10 cellular contexts compared by ENCODE assay signal in genomic region chr11:10693509-10694071, GRCh38. TPM values are rescaled to one million over a fixed set of nuclear protein-coding genes. Genes with fewer than 3 reads are reported as not detected.
DNase-seq lines count a peak whose midpoint lies in the region; ATAC-seq, FAIRE-seq and TF ChIP-seq lines count a peak whose summit lies in the region.
"Had no signal": no experiment of that assay in that cellular context is flagged by ENCODE, and none has a peak within 500 bp of the region (broad histone marks: within the 10 kb centered on the region; RNA-seq: fewer than 3 reads in every experiment).

TSS of gene IRAG1 (minus strand) at chr11:10693755. CDS start at chr11:10693602, 153 bp downstream.

- POLR2A ChIA-PET in HepG2 (lab: Yijun Ruan, JAX) = no interaction called here

- H3K9me3 Mint-ChIP-seq in nephron progenitor cell = peaks cover 9% of the 10 kb centered on the region

- H3K27me3 ChIP-seq in right lobe of liver (no peaks in the 10 kb centered on the region), HepG2 (ENCODE audit: control insufficient read depth in 1 of 2, insufficient read depth in 2 of 2, low read length in 2 of 2) (peaks cover 5 to 31% of the 10 kb centered on the region in 2 experiments; a peak in 4 of 5 replicates), vagina (no peaks in the 10 kb centered on the region)

- no peak within 1 kb of the TSS for H3K9ac ChIP-seq in HepG2 (ENCODE audit: insufficient read depth, low read depth, low read length)

- peak within 1 kb of the TSS; percentile 50 for H3K4me3 Mint-ChIP-seq in nephron progenitor cell

- H3K9me3 ChIP-seq in right lobe of liver (no peaks in the 10 kb centered on the region), HepG2 (ENCODE audit: low read length) (no peaks in the 10 kb centered on the region), vagina (no peaks in the 10 kb centered on the region)

- no peaks in the 10 kb centered on the region for H4K20me1 ChIP-seq in HepG2 (ENCODE audit: insufficient read depth, low read length)

- TF ChIP-seq POLR2A in right lobe of liver (IDR thresholded peaks at IDR 0.05) (no peak), HepG2 (IDR thresholded peaks at IDR 0.05; ENCODE audit: insufficient read depth in 1 of 2, low read depth in 2 of 2, low read length in 2 of 2) (no peak), vagina (IDR thresholded peaks at IDR 0.05) (no peak)

- no peaks in the 10 kb centered on the region for H3K79me2 ChIP-seq in HepG2 (ENCODE audit: insufficient read depth, low read length)

- peaks cover 58% of the 10 kb centered on the region for H3K4me1 Mint-ChIP-seq in nephron progenitor cell

- H3K4me3 ChIP-seq in right lobe of liver = peak within 1 kb of the TSS in 2 of 3 donors; percentile 10 to 18
- H3K4me3 ChIP-seq in HepG2 (replicated peaks in 1 of 3; ENCODE audit: insufficient read depth in 1 of 3, low read depth in 2 of 3, low read length in 3 of 3) = no peak within 1 kb of the TSS
- peak within 1 kb of the TSS; percentile 47 for H3K4me3 ChIP-seq in fibroblast of villous mesenchyme (ENCODE audit: low read depth, low read length)
- peak within 1 kb of the TSS; percentile 44 to 50 for H3K4me3 ChIP-seq in vagina

- peak in 2 of 3 donors; percentile 49 to 61 for DNase-seq in right lobe of liver
- DNase-seq in HepG2 (ENCODE audit: low spot score) = no peak
- peak; percentile 64 for DNase-seq in fibroblast of villous mesenchyme (ENCODE audit: low read depth)
- peak; percentile 38 for DNase-seq in nephron progenitor cell
- no peak for DNase-seq in vagina (ENCODE audit: extremely low spot score in 2 of 2)
- DNase-seq in activated T-cell treated with anti-CD3 and anti-CD28 coated beads, Interleukin-2, amount 50 U/mL, for 1 hour = no peak
- DNase-seq in stimulated activated CD8-positive, alpha-beta memory T cell treated with anti-CD3 and anti-CD28 coated beads, Interleukin-4, amount 100 ng/mL, for 48 hours = no peak
- DNase-seq: effector CD4-positive, alpha-beta T cell; NCI-H226 had no signal

- CTCF ChIA-PET in HepG2 (lab: Yijun Ruan, JAX; ENCODE audit: low intra/inter-chr PET ratio, low total read pairs) = no interaction called here

- in situ Hi-C loops in HepG2 (cut with HindIII; ENCODE audit: extremely low pct_ligation_motif_present, low pct_unique_long_range_greater_than_20kb) = no loop called here

- WGBS in right lobe of liver (ENCODE audit: insufficient coverage, low coverage, low lambda C conversion rate, missing lambda C conversion rate) = 40% methylated on average over 1 of the region's 18 CpGs
- 43% methylated on average over 6 of the region's 18 CpGs for WGBS in HepG2 (ENCODE audit: low lambda C conversion rate)

- H3K36me3 ChIP-seq in right lobe of liver = no peaks in the 10 kb centered on the region
- no peaks in the 10 kb centered on the region for H3K36me3 ChIP-seq in HepG2 (replicated peaks in 1 of 2; ENCODE audit: control insufficient read depth in 1 of 2, insufficient read depth in 2 of 2, low read length in 2 of 2)
- no peaks in the 10 kb centered on the region for H3K36me3 ChIP-seq in vagina

- no peak for TF ChIP-seq CTCF in right lobe of liver (IDR thresholded peaks at IDR 0.05)
- TF ChIP-seq CTCF in HepG2 (CRISPR knock-in tag; IDR thresholded peaks at IDR 0.05) = no peak
- no peak for TF ChIP-seq CTCF in fibroblast of villous mesenchyme (IDR thresholded peaks at IDR 0.05; ENCODE audit: insufficient read depth, low read depth, low read length)
- no peak for TF ChIP-seq CTCF in nephron progenitor cell (IDR thresholded peaks at IDR 0.05)
- no peak for TF ChIP-seq CTCF in vagina (IDR thresholded peaks at IDR 0.05)

- intact Hi-C loops in right lobe of liver (cut with DNase I) = no loop called here
- intact Hi-C loops in HepG2 (cut with micrococcal nuclease; ENCODE audit: unreplicated experiment) = no loop called here
- intact Hi-C loops in vagina (cut with DNase I) = no loop called here

- no peak for FAIRE-seq in HepG2 (lab: Jason Lieb, UNC)

- no peak within 1 kb of the TSS for H3K4me2 ChIP-seq in HepG2 (ENCODE audit: low read depth, low read length)

- TF ChIP-seq EP300 in HepG2 (IDR thresholded peaks at IDR 0.05; ENCODE audit: low read depth in 2 of 2, low read length in 2 of 2) = no peak
- no peak for TF ChIP-seq EP300 in HepG2 (CRISPR knock-in tag; IDR thresholded peaks at IDR 0.05; ENCODE audit: borderline replicate concordance)

- ATAC-seq in right lobe of liver (peak; percentile 22 to 50 (median 38)), HepG2 (no peak; the same call in 2 of the 3 replicates), HG02623 (IDR thresholded peaks at IDR 0.05; ENCODE audit: unreplicated experiment) (no peak)

- peak within 1 kb of the TSS; percentile 97 for H3K27ac Mint-ChIP-seq in nephron progenitor cell

- H3K4me1 ChIP-seq in right lobe of liver (no peaks in the 10 kb centered on the region), HepG2 (ENCODE audit: insufficient read depth, low read length) (no peaks in the 10 kb centered on the region), vagina (peaks cover 16% of the 10 kb centered on the region)

- H3K27me3 Mint-ChIP-seq in nephron progenitor cell (ENCODE audit: low read depth, poor library complexity) = peaks cover 5% of the 10 kb centered on the region

- H3K27ac ChIP-seq in right lobe of liver = peak within 1 kb of the TSS in 2 of 3 donors; percentile 6 to 14
- H3K27ac ChIP-seq in HepG2 (ENCODE audit: extremely low read length, insufficient read depth, low read length) = no peak within 1 kb of the TSS
- H3K27ac ChIP-seq in vagina = peak within 1 kb of the TSS; percentile 83

- peaks cover 10% of the 10 kb centered on the region for H3K36me3 Mint-ChIP-seq in nephron progenitor cell (ENCODE audit: low read depth)

- no TSS peak for BruUV-seq in HepG2 (replicated peaks; lab: Mats Ljungman, UMichigan)

- no peak within 1 kb of the TSS for H2AFZ ChIP-seq in HepG2 (ENCODE audit: low read length)

- no peak for TF ChIP-seq RAD21 in HepG2 (CRISPR knock-in tag; IDR thresholded peaks at IDR 0.05)

TF ChIP-seq in HepG2, 621 proteins besides CTCF, POLR2A, EP300 and RAD21:
- TF ChIP-seq PHF5A (CRISPR knock-in tag; IDR thresholded peaks at IDR 0.05; ENCODE audit: low read depth, unreplicated experiment) (no peak), SP2 (CRISPR knock-in tag; IDR thresholded peaks at IDR 0.05) (no peak), NKX3-1 (CRISPR knock-in tag; IDR thresholded peaks at IDR 0.05) (no peak), ZEB1 (IDR thresholded peaks at IDR 0.05; ENCODE audit: insufficient replicate concordance, low read depth) (no peak), NFYC (CRISPR knock-in tag; IDR thresholded peaks at IDR 0.05) (no peak)

RNA-seq across cellular contexts. Expression of gene IRAG1, which starts in this region (rescaled TPM):
- total RNA-seq in right lobe of liver = 1 to 10 TPM; 1.2 to 2.3 (median 1.4) TPM
- 0.13 TPM in 2 replicates for total RNA-seq in HepG2 (2016; rRNA removed; fragmentation: Illumina TruSeq; extraction: Trizol)
- 0.18 TPM in 1 of 2 replicates, not detected in the other for total RNA-seq in HepG2 (2016; cell fraction: cytosol; rRNA removed; fragmentation: Illumina TruSeq; extraction: Trizol; ENCODE audit: low read depth)
- total RNA-seq in HepG2 (2016; cell fraction: insoluble cytoplasmic fraction; rRNA removed; fragmentation: Illumina TruSeq; extraction: Trizol) = 0.13 and 0.16 TPM in 2 replicates
- 0.07 and 0.31 TPM in 2 replicates for total RNA-seq in HepG2 (2016; cell fraction: membrane; rRNA removed; fragmentation: Illumina TruSeq; extraction: Trizol)
- total RNA-seq in HepG2 (2016; cell fraction: nucleus; rRNA removed; fragmentation: Illumina TruSeq; extraction: Trizol) = 0.09 TPM in 1 of 2 replicates, not detected in the other
- polyA plus RNA-seq in HepG2 (2011; rRNA removed) = 0.20 and 0.29 TPM in 2 replicates
- 0.13 and 0.19 TPM in 2 replicates for polyA plus RNA-seq in HepG2 (2011; cell fraction: cytosol; rRNA removed)
- 0.19 and 0.29 TPM in 2 replicates for polyA plus RNA-seq in HepG2 (2011; cell fraction: nucleus; rRNA removed)
- 0.05 and 0.15 TPM in 2 replicates for polyA plus RNA-seq in HepG2 (2012)
- polyA plus RNA-seq in HepG2 (2016; cell fraction: cytosol; fragmentation: Illumina TruSeq; extraction: Trizol; ENCODE audit: low read depth) = 0.01 TPM in 1 of 2 replicates, not detected in the other
- 0.10 and 0.15 TPM in 2 replicates for polyA plus RNA-seq in HepG2 (2016; cell fraction: insoluble cytoplasmic fraction; fragmentation: Illumina TruSeq; extraction: Trizol; ENCODE audit: low read depth)
- polyA plus RNA-seq in HepG2 (2016; cell fraction: membrane; fragmentation: Illumina TruSeq; extraction: Trizol; ENCODE audit: low read depth) = 0.05 TPM in 1 of 2 replicates, not detected in the other
- 0.17 and 0.19 TPM in 2 replicates for polyA plus RNA-seq in HepG2 (2016; cell fraction: nucleus; fragmentation: Illumina TruSeq; extraction: Trizol; ENCODE audit: insufficient read depth, low read depth)
- polyA minus RNA-seq in HepG2 (2011; rRNA and poly(A)+ RNA removed; ENCODE audit: low replicate concordance) = 0.36 TPM in 1 of 2 replicates, not detected in the other
- polyA minus RNA-seq in HepG2 (2011; cell fraction: cytosol; rRNA and poly(A)+ RNA removed) = 0.09 and 0.20 TPM in 2 replicates
- polyA minus RNA-seq in HepG2 (2011; cell fraction: nucleus; rRNA and poly(A)+ RNA removed) = 0.25 and 0.26 TPM in 2 replicates
- 66.0 and 89.4 TPM in 2 replicates for total RNA-seq in fibroblast of villous mesenchyme
- 18.2 TPM for total RNA-seq in vagina

Comparison
In these comparisons a context has a peak if more than half of its experiments do, and no peak if none do; other contexts are left out.
1. ATAC-seq: peak in right lobe of liver (4 of 4); none in HepG2 (single experiment) and HG02623 (single experiment).
2. DNase-seq: peak in right lobe of liver (2 of 3), fibroblast of villous mesenchyme (single experiment) and nephron progenitor cell (single experiment); none in HepG2 (single experiment), vagina (0 of 2), activated T-cell treated with anti-CD3 and anti-CD28 coated beads, Interleukin-2, amount 50 U/mL, for 1 hour (single experiment) and stimulated activated CD8-positive, alpha-beta memory T cell treated with anti-CD3 and anti-CD28 coated beads, Interleukin-4, amount 100 ng/mL, for 48 hours (single experiment).
3. H3K4me3 ChIP-seq: peak in right lobe of liver (2 of 3), fibroblast of villous mesenchyme (single experiment) and vagina (2 of 2); none in HepG2 (0 of 3).